22 cellular contexts compared by ENCODE assay signal in genomic region chr9:3986060-3986459, GRCh38.
"Had no signal": no experiment of that assay in that cellular context is flagged by ENCODE, and none has a peak within 500 bp of the region (broad histone marks: within the 10 kb centered on the region; RNA-seq: fewer than 3 reads in every experiment).

No MANE protein-coding gene starts in this region.

- FAIRE-seq: colon, endothelial cell of umbilical vein, frontal cortex, keratinocyte had no signal

- ATAC-seq: foreskin keratinocyte, gastroesophageal sphincter, heart left ventricle, left cardiac atrium, left lung, left ventricle myocardium superior, lower lobe of right lung, mucosa of descending colon had no signal

- H3K9me3 ChIP-seq: esophagus muscularis mucosa, gastroesophageal sphincter, lower lobe of right lung, mucosa of descending colon had no signal

- H3K27ac ChIP-seq: coronary artery, dorsolateral prefrontal cortex, esophagus muscularis mucosa, foreskin keratinocyte, gastroesophageal sphincter, heart left ventricle, hepatocyte, left lung, lower lobe of right lung had no signal

- H3K79me2 ChIP-seq: hepatocyte had no signal

- H3K36me3 ChIP-seq: esophagus muscularis mucosa, gastroesophageal sphincter, heart left ventricle, left lung, lower lobe of right lung had no signal

- H3K4me3 ChIP-seq: coronary artery, dorsolateral prefrontal cortex, esophagus muscularis mucosa, gastroesophageal sphincter, heart left ventricle, hepatocyte, left lung, lower lobe of right lung, mucosa of descending colon had no signal

- DNase-seq: dermis blood vessel endothelial cell; dorsolateral prefrontal cortex; effector CD4-positive, alpha-beta T cell; effector memory CD4-positive, alpha-beta T cell; foreskin keratinocyte; heart left ventricle; hypothalamus; left cardiac atrium; left lung; left ventricle myocardium superior; lower lobe of right lung; mesenchymal stem cell; mucosa of descending colon; naive B cell had no signal

- H3K4me2 ChIP-seq: hepatocyte had no signal

- H3K27me3 ChIP-seq: dorsolateral prefrontal cortex, esophagus muscularis mucosa, foreskin keratinocyte, gastroesophageal sphincter, heart left ventricle, hepatocyte, left lung had no signal

- H2AFZ ChIP-seq: hepatocyte had no signal

- H3K4me1 ChIP-seq: foreskin keratinocyte, left lung had no signal
